Comparison of ENCODE assay signal across 15 cellular contexts in genomic region chr10:21363087-21363752, GRCh38.
DNase-seq lines count a peak whose midpoint lies in the region; ATAC-seq, FAIRE-seq and TF ChIP-seq lines count a peak whose summit lies in the region.
"Had no signal": no experiment of that assay in that cellular context is flagged by ENCODE, and none has a peak within 500 bp of the region (broad histone marks: within the 10 kb centered on the region; RNA-seq: fewer than 3 reads in every experiment).

No MANE protein-coding gene starts in this region.

- H3K4me1 ChIP-seq in cardiac muscle cell (ENCODE audit: low read depth) (peaks cover 17% of the 10 kb centered on the region), right cardiac atrium (ENCODE audit: control insufficient read depth, insufficient read depth, low read length) (peaks cover 2% of the 10 kb centered on the region), testis (peaks cover 28% of the 10 kb centered on the region)

- no peaks in the 10 kb centered on the region for H3K27me3 ChIP-seq in cardiac muscle cell
- no peaks in the 10 kb centered on the region for H3K27me3 ChIP-seq in right cardiac atrium (ENCODE audit: control insufficient read depth, insufficient read depth)
- no peaks in the 10 kb centered on the region for H3K27me3 ChIP-seq in brain microvascular endothelial cell (replicated peaks)
- no peaks in the 10 kb centered on the region for H3K27me3 ChIP-seq in testis

- H3K9me3 ChIP-seq in cardiac muscle cell (ENCODE audit: low read depth) = no peaks in the 10 kb centered on the region
- no peaks in the 10 kb centered on the region for H3K9me3 ChIP-seq in right cardiac atrium (ENCODE audit: control insufficient read depth, low read length)
- H3K9me3 ChIP-seq in testis = no peaks in the 10 kb centered on the region

- no peak for FAIRE-seq in HTR-8/SVneo (lab: Jason Lieb, UNC)
- FAIRE-seq: bronchial epithelial cell had no signal

- H3K27ac ChIP-seq in cardiac muscle cell = peak overlapping the region; percentile 89
- no peak overlapping the region for H3K27ac ChIP-seq in right cardiac atrium (ENCODE audit: low read length)
- H3K27ac ChIP-seq in brain microvascular endothelial cell = peak overlapping the region; percentile 85
- peak overlapping the region; percentile 41 to 74 for H3K27ac ChIP-seq in testis

- 47% methylated on average over 6 of the region's 6 CpGs for WGBS in right cardiac atrium
- 37 to 56% methylated on average over 6 of the region's 6 CpGs for WGBS in testis, 2 donors

- TF ChIP-seq CTCF in cardiac muscle cell (IDR thresholded peaks at IDR 0.05; ENCODE audit: low read depth, low read length) = no peak
- no peak for TF ChIP-seq CTCF in brain microvascular endothelial cell (IDR thresholded peaks at IDR 0.05; ENCODE audit: low read depth, low read length, missing control alignments)
- TF ChIP-seq CTCF in testis (IDR thresholded peaks at IDR 0.05) = no peak

- no peak for TF ChIP-seq POLR2A in testis (IDR thresholded peaks at IDR 0.05)

- no peak overlapping the region for H3K4me3 ChIP-seq in cardiac muscle cell
- no peak overlapping the region for H3K4me3 ChIP-seq in right cardiac atrium (ENCODE audit: low read length)
- H3K4me3 ChIP-seq in brain microvascular endothelial cell (ENCODE audit: low read depth, low read length) = no peak overlapping the region
- no peak overlapping the region for H3K4me3 ChIP-seq in testis

- intact Hi-C loops in right cardiac atrium (cut with DNase I) (no loop called here), testis (cut with DNase I; ENCODE audit: low total_unique reads) (no loop called here)

- DNase-seq in cardiac muscle cell (ENCODE audit: low read depth in 1 of 2, low spot score in 1 of 2) = no peak
- DNase-seq in right cardiac atrium = no peak
- DNase-seq in brain microvascular endothelial cell = no peak
- peak; percentile 25 for DNase-seq in left kidney (ENCODE audit: low read depth, low spot score)
- DNase-seq in testis = peak; percentile 19
- DNase-seq in UCSD-AML1 (lab: John Stamatoyannopoulos, UW; ENCODE audit: unreplicated experiment) = no peak
- no peak for DNase-seq in COLO668 (lab: John Stamatoyannopoulos, UW; ENCODE audit: unreplicated experiment)
- DNase-seq in HTR-8/SVneo (ENCODE audit: insufficient read length, low spot score) = no peak
- DNase-seq: 8988T; activated CD8-positive, alpha-beta T cell treated with anti-CD3 and anti-CD28 coated beads, Interleukin-2, amount 10 ng/mL, durations not matched to agents 7 days and 5 days; COR-L47; HCEC 1CT; NCI-H1092; NCI-H345 had no signal

- H3K36me3 ChIP-seq in cardiac muscle cell (no peaks in the 10 kb centered on the region), brain microvascular endothelial cell (replicated peaks) (no peaks in the 10 kb centered on the region), testis (ENCODE audit: low read depth, missing control alignments) (no peaks in the 10 kb centered on the region)

- no peak for ATAC-seq in right cardiac atrium
- ATAC-seq: activated CD8-positive, alpha-beta T cell treated with anti-CD3 and anti-CD28 coated beads, Interleukin-2, amount 10 ng/mL, durations not matched to agents 7 days and 5 days had no signal

- in situ Hi-C loops in brain microvascular endothelial cell (cut with HindIII; ENCODE audit: low pct_ligation_motif_present, low sequenced_read_pairs) = no loop called here

Comparison
In these comparisons a context has a peak if more than half of its experiments do, and no peak if none do; other contexts are left out.
1. DNase-seq: peak in left kidney (single experiment) and testis (single experiment); none in cardiac muscle cell (0 of 2), right cardiac atrium (0 of 3), brain microvascular endothelial cell (single experiment), UCSD-AML1 (single experiment), COLO668 (single experiment) and HTR-8/SVneo (single experiment).